Comparison of ENCODE assay signal across 29 cellular contexts in the genomic region with DNA sequence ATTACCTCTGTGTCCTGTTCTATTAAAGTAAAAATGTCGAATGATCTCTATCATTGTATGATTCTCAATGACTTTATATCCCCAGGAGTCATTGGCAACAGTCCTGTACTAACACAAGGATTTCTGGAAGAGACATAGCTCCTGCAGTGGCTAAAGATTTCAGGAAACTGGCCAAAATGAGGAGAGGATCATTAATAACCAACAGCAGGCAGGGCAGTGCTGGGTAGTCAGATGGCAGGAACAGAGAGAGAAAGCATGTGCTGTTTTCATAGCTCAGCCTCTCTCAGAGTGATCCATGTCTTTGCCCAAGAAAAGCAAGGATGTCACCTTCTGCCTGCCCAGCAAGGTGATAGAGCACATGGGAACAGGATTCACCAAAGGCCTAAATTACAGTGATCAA.
"Had no signal": no experiment of that assay in that cellular context is flagged by ENCODE, and none has a peak within 500 bp of the region (broad histone marks: within the 10 kb centered on the region; RNA-seq: fewer than 3 reads in every experiment).

No MANE protein-coding gene starts in this region.

- H3K4me1 ChIP-seq: adrenal gland, heart left ventricle had no signal

- FAIRE-seq: bronchial epithelial cell, frontal cortex had no signal

- H3K9me3 ChIP-seq: adrenal gland, heart left ventricle had no signal

- H3K27me3 ChIP-seq: adrenal gland, brain microvascular endothelial cell, dorsolateral prefrontal cortex, heart left ventricle had no signal

- ATAC-seq: activated CD4-positive, alpha-beta T cell treated with anti-CD3 and anti-CD28 coated beads for 36 hours; activated CD8-positive, alpha-beta memory T cell treated with anti-CD3 and anti-CD28 coated beads, Interleukin-2, amount 10 ng/mL, durations not matched to agents 7 days and 5 days; activated CD8-positive, alpha-beta T cell treated with anti-CD3 and anti-CD28 coated beads, Interleukin-2, amount 10 ng/mL, durations not matched to agents 7 days and 5 days; activated naive CD8-positive, alpha-beta T cell treated with anti-CD3 and anti-CD28 coated beads, Interleukin-2, amount 50 U/mL, for 24 hours; esophagus mucosa; heart left ventricle had no signal

- DNase-seq: activated CD4-positive, alpha-beta memory T cell treated with anti-CD3 and anti-CD28 coated beads for 36 hours; activated CD4-positive, alpha-beta T cell treated with anti-CD3 and anti-CD28 coated beads for 36 hours; activated CD4-positive, alpha-beta T cell treated with anti-CD3 and anti-CD28 coated beads, Interleukin-2, amount 10 ng/mL, durations not matched to agents 24 days and 14 days; activated CD4-positive, CD25-positive, alpha-beta regulatory T cell; activated CD4-positive, CD25-positive, alpha-beta regulatory T cell treated with anti-CD3 and anti-CD28 coated beads, Interleukin-2, amount 50 U/mL, for 72 hours; activated CD8-positive, alpha-beta memory T cell treated with anti-CD3 and anti-CD28 coated beads, Interleukin-2, amount 10 ng/mL, durations not matched to agents 7 days and 5 days; activated CD8-positive, alpha-beta memory T cell treated with anti-CD3 and anti-CD28 coated beads, Interleukin-2, amount 50 U/mL, for 4 hours; activated CD8-positive, alpha-beta T cell treated with anti-CD3 and anti-CD28 coated beads, Interleukin-2, amount 10 ng/mL, durations not matched to agents 7 days and 5 days; activated effector memory CD4-positive, alpha-beta T cell treated with anti-CD3 and anti-CD28 coated beads, Interleukin-2, amount 50 U/mL, for 16 hours; activated naive CD4-positive, alpha-beta T cell treated with anti-CD3 and anti-CD28 coated beads for 36 hours; activated naive CD8-positive, alpha-beta T cell treated with anti-CD3 and anti-CD28 coated beads for 36 hours; activated naive CD8-positive, alpha-beta T cell treated with anti-CD3 and anti-CD28 coated beads, Interleukin-2, amount 50 U/mL, for 24 hours; activated T-cell treated with anti-CD3 and anti-CD28 coated beads, Interleukin-2, amount 50 U/mL, for 1 hour; activated T-cell treated with anti-CD3 and anti-CD28 coated beads, Interleukin-2, amount 50 U/mL, for 48 hours; adrenal gland; amygdala; aorta; brain microvascular endothelial cell; dorsolateral prefrontal cortex; effector memory CD4-positive, alpha-beta T cell; endodermal cell; foreskin fibroblast; glutamatergic neuron; heart left ventricle; hypothalamus had no signal

- H3K4me3 ChIP-seq: adrenal gland, coronary artery, dorsolateral prefrontal cortex, heart left ventricle had no signal

- H3K36me3 ChIP-seq: adrenal gland, brain microvascular endothelial cell, heart left ventricle had no signal

- H3K27ac ChIP-seq: adrenal gland, brain microvascular endothelial cell, coronary artery, dorsolateral prefrontal cortex, heart left ventricle had no signal
